20 cellular contexts compared by ENCODE assay signal in genomic region chr17:12007466-12007865, GRCh38. TPM values are rescaled to one million over a fixed set of nuclear protein-coding genes. Genes with fewer than 3 reads are reported as not detected.
DNase-seq lines count a peak whose midpoint lies in the region; ATAC-seq lines count a peak whose summit lies in the region.
"Had no signal": no experiment of that assay in that cellular context is flagged by ENCODE, and none has a peak within 500 bp of the region (broad histone marks: within the 10 kb centered on the region; RNA-seq: fewer than 3 reads in every experiment).

No MANE protein-coding gene starts in this region.

- H4K8ac ChIP-seq in neuronal stem cell (ENCODE audit: low read depth, low read length) = no peak overlapping the region

- no peak overlapping the region for H3K4ac ChIP-seq in neuronal stem cell (ENCODE audit: low read length)

- no peak overlapping the region for H3K4me2 ChIP-seq in neuronal stem cell (ENCODE audit: insufficient read depth, low read length, poor library complexity, severe bottlenecking)
- H3K4me2 ChIP-seq: BLaER1 had no signal

- no peak for ATAC-seq in GM19324 (IDR thresholded peaks at IDR 0.05; ENCODE audit: low FRiP score, unreplicated experiment)
- ATAC-seq: CD8-positive, alpha-beta T cell; GM12878 had no signal

- H3K9ac ChIP-seq in neuronal stem cell (ENCODE audit: low read depth, low read length, poor library complexity) = no peak overlapping the region
- H3K9ac ChIP-seq: BLaER1 had no signal

- peaks cover 0 to 13% (median 0%) of the 10 kb centered on the region in 3 experiments for H3K27me3 ChIP-seq in neuronal stem cell (ENCODE audit: control insufficient read depth in 3 of 3, insufficient read depth in 3 of 3, low read depth in 1 of 3, low read length in 3 of 3)
- H3K27me3 ChIP-seq: BLaER1 had no signal

- H3K4me3 ChIP-seq in neuronal stem cell (ENCODE audit: low read length in 2 of 2) = no peak overlapping the region
- H3K4me3 ChIP-seq: BLaER1, GM12878 had no signal

- H2BK15ac ChIP-seq in neuronal stem cell (ENCODE audit: low read length) = no peak overlapping the region

- peak; percentile 56 for DNase-seq in NCI-H82 (lab: John Stamatoyannopoulos, UW)
- DNase-seq in NCI-H82 treated with DMSO at 0.1 percent for 48 hours (lab: John Stamatoyannopoulos, UW; ENCODE audit: unreplicated experiment) = no peak
- DNase-seq in cerebellum (ENCODE audit: low spot score) = peak; percentile 59
- DNase-seq in neuronal stem cell (ENCODE audit: low spot score) = no peak
- no peak for DNase-seq in NCI-H146 treated with DMSO at 0.1 percent for 48 hours (lab: John Stamatoyannopoulos, UW; ENCODE audit: unreplicated experiment)
- no peak for DNase-seq in globus pallidus (ENCODE audit: low spot score)
- DNase-seq: Caco-2; CD4-positive, CD25-positive, alpha-beta regulatory T cell; CD8-positive, alpha-beta T cell; DMS153; DND-41; GDM1; GOT3; H7; HCEC 1CT had no signal

- WGBS in neuronal stem cell (ENCODE audit: extremely low coverage in 2 of 2, insufficient read length in 2 of 2, insufficient replicate concordance in 1 of 2), 2 donors = no CpG with 5 or more reads among the region's 5 CpGs

- no peaks in the 10 kb centered on the region for H3K79me1 ChIP-seq in neuronal stem cell (ENCODE audit: low read depth, low read length)

- H2AFZ ChIP-seq in neuronal stem cell (ENCODE audit: low read length) = peak overlapping the region; percentile 1

- H2BK12ac ChIP-seq in neuronal stem cell (ENCODE audit: low read length) = no peak overlapping the region

- no peak overlapping the region for H3K23ac ChIP-seq in neuronal stem cell (ENCODE audit: low read depth, low read length, poor library complexity)

- H2BK5ac ChIP-seq in neuronal stem cell (ENCODE audit: low read length) = peak overlapping the region; percentile 44

- H2BK120ac ChIP-seq in neuronal stem cell (ENCODE audit: low read depth, low read length) = no peak overlapping the region

- no peak overlapping the region for H4K91ac ChIP-seq in neuronal stem cell (ENCODE audit: low read depth, low read length, poor library complexity)

- H2AK5ac ChIP-seq in neuronal stem cell (ENCODE audit: low read depth, low read length) = no peak overlapping the region

- H3K27ac ChIP-seq in neuronal stem cell (replicated peaks; ENCODE audit: low read length) = no peak overlapping the region
- H3K27ac ChIP-seq: 22Rv1, BLaER1, C4-2B had no signal

- no peaks in the 10 kb centered on the region for H3K9me3 ChIP-seq in neuronal stem cell (replicated peaks in 1 of 2; ENCODE audit: control insufficient read depth in 2 of 2, insufficient read depth in 1 of 2, low read depth in 1 of 2, low read length in 2 of 2)
- H3K9me3 ChIP-seq: BLaER1, Caco-2 had no signal

- no peaks in the 10 kb centered on the region for H3K4me1 ChIP-seq in neuronal stem cell (ENCODE audit: control insufficient read depth in 2 of 2, insufficient read depth in 1 of 2, low read depth in 1 of 2, low read length in 2 of 2)
- H3K4me1 ChIP-seq: BLaER1, Caco-2 had no signal

- no peak overlapping the region for H3K14ac ChIP-seq in neuronal stem cell (ENCODE audit: low read length)

- no peak overlapping the region for H3K18ac ChIP-seq in neuronal stem cell (ENCODE audit: low read length)

- no peaks in the 10 kb centered on the region for H3K36me3 ChIP-seq in neuronal stem cell (replicated peaks in 1 of 2; ENCODE audit: control insufficient read depth in 2 of 2, insufficient read depth in 2 of 2, low read length in 2 of 2)
- H3K36me3 ChIP-seq: BLaER1 had no signal

RNA-seq across cellular contexts. Expression of gene ZNF18, which starts 10.2 kb away (rescaled TPM):
- total RNA-seq in cerebellum = 13.2 TPM
- 5.4 TPM for polyA plus RNA-seq in neuronal stem cell (2013, experiment 1 of 2)
- polyA plus RNA-seq in neuronal stem cell (2013, experiment 2 of 2) = 5.8 TPM

RNA-seq across cellular contexts. Expression of gene MAP2K4, which starts 13.2 kb away (rescaled TPM):
- total RNA-seq in cerebellum = 70.0 TPM
- 27.8 TPM for polyA plus RNA-seq in neuronal stem cell (2013, experiment 1 of 2)
- 28.3 TPM for polyA plus RNA-seq in neuronal stem cell (2013, experiment 2 of 2)

Comparison
In these comparisons a context has a peak if more than half of its experiments do, and no peak if none do; other contexts are left out.
1. DNase-seq: peak in NCI-H82 (single experiment) and cerebellum (single experiment); none in NCI-H82 treated with DMSO at 0.1 percent for 48 hours (single experiment), neuronal stem cell (single experiment), NCI-H146 treated with DMSO at 0.1 percent for 48 hours (single experiment) and globus pallidus (single experiment).